Comparison of ENCODE assay signal across 14 cellular contexts in the genomic region with DNA sequence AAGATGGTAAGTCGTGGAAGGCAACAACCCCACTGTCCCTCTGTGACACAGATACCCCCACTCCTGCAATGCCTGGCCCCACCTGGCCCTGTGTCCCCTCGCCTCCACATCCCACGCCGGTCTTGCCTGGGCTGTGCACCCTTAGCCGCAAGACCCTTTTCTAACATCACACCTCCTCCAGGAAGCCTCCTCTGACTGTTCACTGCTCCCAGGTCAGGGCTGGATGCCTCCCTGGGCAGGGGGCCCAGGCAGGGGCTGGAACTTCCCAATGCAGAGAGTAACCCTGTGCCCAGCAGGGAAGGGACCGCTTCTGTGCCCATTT. TPM values are rescaled to one million over a fixed set of nuclear protein-coding genes. Genes with fewer than 3 reads are reported as not detected.
DNase-seq lines count a peak whose midpoint lies in the region; ATAC-seq and TF ChIP-seq lines count a peak whose summit lies in the region.
"Had no signal": no experiment of that assay in that cellular context is flagged by ENCODE, and none has a peak within 500 bp of the region (broad histone marks: within the 10 kb centered on the region; RNA-seq: fewer than 3 reads in every experiment).

No MANE protein-coding gene starts in this region.

- H3K9me3 Mint-ChIP-seq in activated naive CD4-positive, alpha-beta T cell treated with anti-CD3 and anti-CD28 coated beads, Interleukin-2, amount 50 U/mL, for 24 hours, result no peaks in the 10 kb centered on the region
- H3K9me3 Mint-ChIP-seq in activated naive CD8-positive, alpha-beta T cell treated with anti-CD3 and anti-CD28 coated beads for 36 hours, result no peaks in the 10 kb centered on the region
- H3K9me3 Mint-ChIP-seq in stimulated activated naive CD8-positive, alpha-beta T cell treated with anti-CD3 and anti-CD28 coated beads, Interleukin-15, amount 100 ng/mL, for 72 hours, result no peaks in the 10 kb centered on the region

- no peak for DNase-seq in activated naive CD4-positive, alpha-beta T cell treated with anti-CD3 and anti-CD28 coated beads, Interleukin-2, amount 50 U/mL, for 16 hours
- no peak for DNase-seq in activated naive CD8-positive, alpha-beta T cell treated with anti-CD3 and anti-CD28 coated beads for 36 hours
- DNase-seq in lower lobe of right lung (no peak), NCI-H1092 treated with DMSO at 0.1 percent for 48 hours (lab: John Stamatoyannopoulos, UW) (no peak), NCI-H2171 treated with DMSO at 0.1 percent for 48 hours (lab: John Stamatoyannopoulos, UW) (no peak)
- no peak for DNase-seq in stimulated activated naive CD8-positive, alpha-beta T cell treated with anti-CD3 and anti-CD28 coated beads, Interleukin-15, amount 100 ng/mL, for 72 hours
- DNase-seq: adrenal gland; erythroblast; stimulated activated CD4-positive, alpha-beta T cell treated with anti-CD3 and anti-CD28 coated beads, Interleukin-4, amount 100 ng/mL, for 24 hours; uterus had no signal

- no peaks in the 10 kb centered on the region for H3K9me3 ChIP-seq in lower lobe of right lung
- H3K9me3 ChIP-seq: adrenal gland, uterus had no signal

- H3K27ac ChIP-seq in lower lobe of right lung, result no peak overlapping the region
- H3K27ac ChIP-seq: adrenal gland, uterus had no signal

- H3K4me1 ChIP-seq in lower lobe of right lung, result peaks cover 15% of the 10 kb centered on the region

- no peaks in the 10 kb centered on the region for H3K36me3 ChIP-seq in lower lobe of right lung
- H3K36me3 ChIP-seq: adrenal gland, uterus had no signal

- no peak for ATAC-seq in lower lobe of right lung
- ATAC-seq in stimulated activated naive CD8-positive, alpha-beta T cell treated with anti-CD3 and anti-CD28 coated beads, Interleukin-15, amount 100 ng/mL, for 72 hours, result no peak
- no peak for ATAC-seq in GM21526 (IDR thresholded peaks at IDR 0.05; ENCODE audit: low FRiP score, unreplicated experiment)
- ATAC-seq: left colon had no signal

- intact Hi-C loops in lower lobe of right lung (cut with DNase I), result no loop called here

- peak overlapping the region; percentile 80 for H3K4me3 Mint-ChIP-seq in activated naive CD4-positive, alpha-beta T cell treated with anti-CD3 and anti-CD28 coated beads, Interleukin-2, amount 50 U/mL, for 24 hours
- H3K4me3 Mint-ChIP-seq in activated naive CD8-positive, alpha-beta T cell treated with anti-CD3 and anti-CD28 coated beads for 36 hours, result peak overlapping the region; percentile 8
- H3K4me3 Mint-ChIP-seq in stimulated activated naive CD8-positive, alpha-beta T cell treated with anti-CD3 and anti-CD28 coated beads, Interleukin-15, amount 100 ng/mL, for 72 hours, result peak overlapping the region; percentile 53 to 71

- H3K27ac Mint-ChIP-seq in activated naive CD4-positive, alpha-beta T cell treated with anti-CD3 and anti-CD28 coated beads, Interleukin-2, amount 50 U/mL, for 24 hours, result peak overlapping the region; percentile 21
- H3K27ac Mint-ChIP-seq in activated naive CD8-positive, alpha-beta T cell treated with anti-CD3 and anti-CD28 coated beads for 36 hours, result no peak overlapping the region
- H3K27ac Mint-ChIP-seq in stimulated activated naive CD8-positive, alpha-beta T cell treated with anti-CD3 and anti-CD28 coated beads, Interleukin-15, amount 100 ng/mL, for 72 hours, result no peak overlapping the region

- TF ChIP-seq CTCF in lower lobe of right lung (IDR thresholded peaks at IDR 0.05), result no peak

- H3K27me3 ChIP-seq in lower lobe of right lung (ENCODE audit: low read depth), result peaks cover 47% of the 10 kb centered on the region

- peaks cover 5% of the 10 kb centered on the region for H3K4me1 Mint-ChIP-seq in activated naive CD4-positive, alpha-beta T cell treated with anti-CD3 and anti-CD28 coated beads, Interleukin-2, amount 50 U/mL, for 24 hours
- H3K4me1 Mint-ChIP-seq in activated naive CD8-positive, alpha-beta T cell treated with anti-CD3 and anti-CD28 coated beads for 36 hours, result peaks cover 3% of the 10 kb centered on the region
- H3K4me1 Mint-ChIP-seq in stimulated activated naive CD8-positive, alpha-beta T cell treated with anti-CD3 and anti-CD28 coated beads, Interleukin-15, amount 100 ng/mL, for 72 hours, result peaks cover 11% of the 10 kb centered on the region

- H3K27me3 Mint-ChIP-seq in activated naive CD4-positive, alpha-beta T cell treated with anti-CD3 and anti-CD28 coated beads, Interleukin-2, amount 50 U/mL, for 24 hours, result peaks cover 23% of the 10 kb centered on the region
- peaks cover 60% of the 10 kb centered on the region for H3K27me3 Mint-ChIP-seq in activated naive CD8-positive, alpha-beta T cell treated with anti-CD3 and anti-CD28 coated beads for 36 hours
- peaks cover 79% of the 10 kb centered on the region for H3K27me3 Mint-ChIP-seq in stimulated activated naive CD8-positive, alpha-beta T cell treated with anti-CD3 and anti-CD28 coated beads, Interleukin-15, amount 100 ng/mL, for 72 hours

- peak overlapping the region; percentile 42 for H3K4me3 ChIP-seq in lower lobe of right lung
- H3K4me3 ChIP-seq: adrenal gland, uterus had no signal

- H3K36me3 Mint-ChIP-seq in activated naive CD4-positive, alpha-beta T cell treated with anti-CD3 and anti-CD28 coated beads, Interleukin-2, amount 50 U/mL, for 24 hours, result no peaks in the 10 kb centered on the region
- H3K36me3 Mint-ChIP-seq in activated naive CD8-positive, alpha-beta T cell treated with anti-CD3 and anti-CD28 coated beads for 36 hours, result peaks cover 2% of the 10 kb centered on the region

RNA-seq across cellular contexts. Expression of a gene that starts 1.3 kb away (rescaled TPM):
- total RNA-seq in activated naive CD8-positive, alpha-beta T cell treated with anti-CD3 and anti-CD28 coated beads for 36 hours, result not detected
- total RNA-seq in lower lobe of right lung, result 7.0 TPM
- total RNA-seq: left colon, OCI-LY7 had no signal

Comparison
In these comparisons a context has a peak if more than half of its experiments do, and no peak if none do; other contexts are left out.
1. H3K4me3 Mint-ChIP-seq: peak in every context shown above with its lines; median percentile 80 in activated naive CD4-positive, alpha-beta T cell treated with anti-CD3 and anti-CD28 coated beads, Interleukin-2, amount 50 U/mL, for 24 hours; 62 in stimulated activated naive CD8-positive, alpha-beta T cell treated with anti-CD3 and anti-CD28 coated beads, Interleukin-15, amount 100 ng/mL, for 72 hours; 8 in activated naive CD8-positive, alpha-beta T cell treated with anti-CD3 and anti-CD28 coated beads for 36 hours.